In genomic region chr9:4691794-4692193, GRCh38 we compare ENCODE assay signal across 1 cellular context.
TF ChIP-seq lines count a peak whose summit lies in the region.

No MANE protein-coding gene starts in this region.

TF ChIP-seq in SK-N-SH, 30 proteins besides CTCF, POLR2A, EP300 and RAD21:
- no peak for TF ChIP-seq REST (IDR thresholded peaks at IDR 0.05; ENCODE audit: low read depth, low read length)
- TF ChIP-seq FOSL2 (IDR thresholded peaks at IDR 0.05; ENCODE audit: borderline replicate concordance, low read depth), result peak; percentile 13; the same call in 1 of the 2 replicates
